In genomic region chr1:18953656-18954259, GRCh38 we compare ENCODE assay signal across 10 cellular contexts. TPM values are rescaled to one million over a fixed set of nuclear protein-coding genes. Genes with fewer than 3 reads are reported as not detected.
DNase-seq lines count a peak whose midpoint lies in the region; ATAC-seq, FAIRE-seq and TF ChIP-seq lines count a peak whose summit lies in the region.
"Had no signal": no experiment of that assay in that cellular context is flagged by ENCODE, and none has a peak within 500 bp of the region (broad histone marks: within the 10 kb centered on the region; RNA-seq: fewer than 3 reads in every experiment).

No MANE protein-coding gene starts in this region.

- peak overlapping the region; percentile 32 for H3K27ac Mint-ChIP-seq in stimulated activated naive CD8-positive, alpha-beta T cell treated with anti-CD3 and anti-CD28 coated beads, Interleukin-15, Interleukin-2, amounts not matched to agents 100 ng/mL and 50 ng/mL, for 24 hours

- H3K36me3 ChIP-seq in bronchial epithelial cell (ENCODE audit: control insufficient read depth, insufficient read depth, low read length) = peaks cover 2% of the 10 kb centered on the region
- H3K36me3 ChIP-seq in muscle layer of duodenum (ENCODE audit: control insufficient read depth in 1 of 2, insufficient read depth in 2 of 2, low read length in 2 of 2) = no peaks in the 10 kb centered on the region
- no peaks in the 10 kb centered on the region for H3K36me3 ChIP-seq in aorta (ENCODE audit: control insufficient read depth in 1 of 2, insufficient read depth in 2 of 2, low read length in 1 of 2)

- TF ChIP-seq POLR2A in GM18505 (IDR thresholded peaks at IDR 0.05; ENCODE audit: borderline replicate concordance, extremely low read depth, insufficient read depth, insufficient read length) = no peak

- TF ChIP-seq CTCF in bronchial epithelial cell (IDR thresholded peaks at IDR 0.05; ENCODE audit: insufficient read depth, low read length, severe bottlenecking) = no peak

- H3K27me3 ChIP-seq in bronchial epithelial cell (ENCODE audit: control insufficient read depth, insufficient read depth, low read length) = no peaks in the 10 kb centered on the region
- no peaks in the 10 kb centered on the region for H3K27me3 ChIP-seq in muscle layer of duodenum (ENCODE audit: low read depth, low read length)
- no peaks in the 10 kb centered on the region for H3K27me3 ChIP-seq in aorta (ENCODE audit: control insufficient read depth in 1 of 2, insufficient read depth in 2 of 2, low read length in 1 of 2)

- H3K9me3 ChIP-seq in muscle layer of duodenum (ENCODE audit: control insufficient read depth in 1 of 2, low read length in 2 of 2) (no peaks in the 10 kb centered on the region), aorta (ENCODE audit: control insufficient read depth, low read length) (no peaks in the 10 kb centered on the region)

- 69 to 75% methylated on average over 15 of the region's 15 CpGs for WGBS in aorta, 2 donors

- H3K36me3 Mint-ChIP-seq in stimulated activated naive CD8-positive, alpha-beta T cell treated with anti-CD3 and anti-CD28 coated beads, Interleukin-15, Interleukin-2, amounts not matched to agents 100 ng/mL and 50 ng/mL, for 24 hours (ENCODE audit: low read depth) = peaks cover 30% of the 10 kb centered on the region

- H3K9me3 Mint-ChIP-seq in stimulated activated naive CD8-positive, alpha-beta T cell treated with anti-CD3 and anti-CD28 coated beads, Interleukin-15, Interleukin-2, amounts not matched to agents 100 ng/mL and 50 ng/mL, for 24 hours = no peaks in the 10 kb centered on the region

- H3K27me3 Mint-ChIP-seq in stimulated activated naive CD8-positive, alpha-beta T cell treated with anti-CD3 and anti-CD28 coated beads, Interleukin-15, Interleukin-2, amounts not matched to agents 100 ng/mL and 50 ng/mL, for 24 hours = no peaks in the 10 kb centered on the region

- peak overlapping the region; percentile 76 for H3K4me3 ChIP-seq in bronchial epithelial cell (ENCODE audit: low read depth, low read length)
- peak overlapping the region; percentile 74 to 80 for H3K4me3 ChIP-seq in muscle layer of duodenum (ENCODE audit: low read depth in 1 of 2, low read length in 2 of 2)
- H3K4me3 ChIP-seq in aorta (ENCODE audit: low read length in 2 of 2) = peak overlapping the region; percentile 98

- intact Hi-C loops in aorta (cut with DNase I) = loop anchor here in 1 of 2 donors (5.0 kb wide), 1 partner anchor 46 kb away; no protein-coding TSS in a partner anchor

- H3K27ac ChIP-seq in muscle layer of duodenum (ENCODE audit: low read length) = peak overlapping the region; percentile 14
- peak overlapping the region in 1 of 2 donors; percentile 87 for H3K27ac ChIP-seq in aorta (ENCODE audit: low read depth in 1 of 2, low read length in 2 of 2)

- peak overlapping the region; percentile 85 for H3K4me3 Mint-ChIP-seq in stimulated activated naive CD8-positive, alpha-beta T cell treated with anti-CD3 and anti-CD28 coated beads, Interleukin-15, Interleukin-2, amounts not matched to agents 100 ng/mL and 50 ng/mL, for 24 hours

- H3K4me1 Mint-ChIP-seq in stimulated activated naive CD8-positive, alpha-beta T cell treated with anti-CD3 and anti-CD28 coated beads, Interleukin-15, Interleukin-2, amounts not matched to agents 100 ng/mL and 50 ng/mL, for 24 hours (ENCODE audit: low read depth) = peaks cover 77% of the 10 kb centered on the region

- H3K4me1 ChIP-seq in muscle layer of duodenum (ENCODE audit: control insufficient read depth in 1 of 2, insufficient read depth in 2 of 2, low read length in 2 of 2) (peaks cover 35 to 45% of the 10 kb centered on the region in 2 donors), aorta (ENCODE audit: control insufficient read depth in 1 of 2, insufficient read depth in 2 of 2, low read length in 2 of 2) (peaks cover 0 to 2% of the 10 kb centered on the region in 2 donors)

- ATAC-seq in stimulated activated naive CD8-positive, alpha-beta T cell treated with anti-CD3 and anti-CD28 coated beads, Interleukin-15, Interleukin-2, amounts not matched to agents 100 U/mL and 50 U/mL, for 24 hours = no peak
- ATAC-seq in aorta (ENCODE audit: low FRiP score) (no peak), HG02973 (IDR thresholded peaks at IDR 0.05; ENCODE audit: unreplicated experiment) (no peak), GM18505 (IDR thresholded peaks at IDR 0.05; ENCODE audit: unreplicated experiment) (no peak)

- DNase-seq in stimulated activated naive CD8-positive, alpha-beta T cell treated with anti-CD3 and anti-CD28 coated beads, Interleukin-15, Interleukin-2, amounts not matched to agents 100 U/mL and 50 U/mL, for 24 hours = no peak
- DNase-seq in bronchial epithelial cell (ENCODE audit: low read depth) (peak; percentile 51), aorta (no peak), NCI-H226 (no peak)
- DNase-seq: NCI-H748 treated with DMSO at 0.1 percent for 48 hours had no signal

- peak; percentile 95 for FAIRE-seq in bronchial epithelial cell (lab: Jason Lieb, UNC)
- FAIRE-seq: frontal cortex had no signal

RNA-seq across cellular contexts. Expression of gene IFFO2, which starts 2.7 kb away (rescaled TPM):
- 11.8 and 26.0 TPM in 2 replicates for total RNA-seq in bronchial epithelial cell
- 10 to 100 TPM; 21.5 to 34.7 TPM for total RNA-seq in aorta
- polyA plus RNA-seq in aorta = 1 to 10 TPM; 3.9 to 5.4 TPM

RNA-seq across cellular contexts. Expression of gene ALDH4A1, which starts 51.4 kb away (rescaled TPM):
- total RNA-seq in bronchial epithelial cell = 15.8 and 30.6 TPM in 2 replicates
- total RNA-seq in aorta = 10 to 100 TPM in 1 of 2 donors, 1 to 10 TPM in 1; 9.3 to 12.7 TPM
- 1 to 10 TPM; 4.8 to 9.8 TPM for polyA plus RNA-seq in aorta
